Comparison of ENCODE assay signal across 24 cellular contexts in genomic region chr4:189613202-189613601, GRCh38.
"Had no signal": no experiment of that assay in that cellular context is flagged by ENCODE, and none has a peak within 500 bp of the region (broad histone marks: within the 10 kb centered on the region; RNA-seq: fewer than 3 reads in every experiment).

No MANE protein-coding gene starts in this region.

- H3K27me3 ChIP-seq: body of pancreas, tibial nerve, vagina had no signal

- H3K4me3 ChIP-seq: body of pancreas, dorsolateral prefrontal cortex, lung, tibial nerve, vagina had no signal

- H3K9me3 ChIP-seq: body of pancreas, tibial nerve, vagina had no signal

- H3K27ac Mint-ChIP-seq: activated B cell treated with CpG ODN at 0.5 μM for 24 hours; activated CD4-positive, alpha-beta memory T cell treated with anti-CD3 and anti-CD28 coated beads, Interleukin-2, amount 10 ng/mL, durations not matched to agents 7 days and 5 days; activated CD8-positive, alpha-beta memory T cell treated with anti-CD3 and anti-CD28 coated beads, Interleukin-2, amount 10 ng/mL, durations not matched to agents 7 days and 5 days; activated naive CD8-positive, alpha-beta T cell treated with anti-CD3 and anti-CD28 coated beads, Interleukin-2, amount 10 ng/mL, durations not matched to agents 7 days and 5 days; activated T-helper 2 cell treated with anti-CD3 and anti-CD28 coated beads, Interferon-gamma antibody, Interleukin-2, Interleukin-4, amounts not matched to agents 10 μg/mL and 5 μg/mL and 100 μg/mL, durations not matched to agents 14 hours and 24 hours and 36 hours; nephron progenitor cell had no signal

- H3K4me3 Mint-ChIP-seq: activated B cell treated with CpG ODN at 0.5 μM for 24 hours; activated CD4-positive, alpha-beta memory T cell treated with anti-CD3 and anti-CD28 coated beads, Interleukin-2, amount 10 ng/mL, durations not matched to agents 7 days and 5 days; activated CD8-positive, alpha-beta memory T cell treated with anti-CD3 and anti-CD28 coated beads, Interleukin-2, amount 10 ng/mL, durations not matched to agents 7 days and 5 days; activated naive CD8-positive, alpha-beta T cell treated with anti-CD3 and anti-CD28 coated beads, Interleukin-2, amount 10 ng/mL, durations not matched to agents 7 days and 5 days; nephron progenitor cell had no signal

- H3K27ac ChIP-seq: body of pancreas, dorsolateral prefrontal cortex, epithelial cell of prostate, tibial nerve, vagina had no signal

- H3K36me3 Mint-ChIP-seq: activated CD8-positive, alpha-beta memory T cell treated with anti-CD3 and anti-CD28 coated beads, Interleukin-2, amount 10 ng/mL, durations not matched to agents 7 days and 5 days; activated naive CD8-positive, alpha-beta T cell treated with anti-CD3 and anti-CD28 coated beads, Interleukin-2, amount 10 ng/mL, durations not matched to agents 7 days and 5 days had no signal

- ATAC-seq: activated CD8-positive, alpha-beta memory T cell treated with anti-CD3 and anti-CD28 coated beads, Interleukin-2, amount 10 ng/mL, durations not matched to agents 7 days and 5 days; body of pancreas; stimulated activated naive CD8-positive, alpha-beta T cell treated with anti-CD3 and anti-CD28 coated beads, Interleukin-15, Interleukin-2, amounts not matched to agents 100 U/mL and 50 U/mL, for 24 hours had no signal

- DNase-seq: activated B cell treated with CpG ODN at 0.5 μM for 24 hours; activated CD4-positive, alpha-beta memory T cell treated with anti-CD3 and anti-CD28 coated beads, Interleukin-2, amount 10 ng/mL, durations not matched to agents 7 days and 5 days; activated CD4-positive, alpha-beta T cell treated with anti-CD3 and anti-CD28 coated beads for 4 hours; activated CD8-positive, alpha-beta memory T cell treated with anti-CD3 and anti-CD28 coated beads, Interleukin-2, amount 10 ng/mL, durations not matched to agents 7 days and 5 days; activated naive CD4-positive, alpha-beta T cell treated with Interleukin-2 at 50 U/mL for 16 hours; activated naive CD8-positive, alpha-beta T cell treated with anti-CD3 and anti-CD28 coated beads, Interleukin-2, amount 10 ng/mL, durations not matched to agents 7 days and 5 days; amygdala; caudate nucleus; dorsolateral prefrontal cortex; foreskin fibroblast; hippocampal formation; islet precursor cell; midbrain; nephron progenitor cell; nucleus accumbens; posterior cingulate gyrus; stimulated activated CD4-positive, alpha-beta T cell treated with anti-CD3 and anti-CD28 coated beads, Interleukin-2, amount 100 ng/mL, for 24 hours; stimulated activated naive CD8-positive, alpha-beta T cell treated with anti-CD3 and anti-CD28 coated beads, Interleukin-15, Interleukin-2, amounts not matched to agents 100 U/mL and 50 U/mL, for 24 hours had no signal

- H3K4me1 Mint-ChIP-seq: activated B cell treated with CpG ODN at 0.5 μM for 24 hours; activated CD4-positive, alpha-beta memory T cell treated with anti-CD3 and anti-CD28 coated beads, Interleukin-2, amount 10 ng/mL, durations not matched to agents 7 days and 5 days; activated CD8-positive, alpha-beta memory T cell treated with anti-CD3 and anti-CD28 coated beads, Interleukin-2, amount 10 ng/mL, durations not matched to agents 7 days and 5 days; activated naive CD8-positive, alpha-beta T cell treated with anti-CD3 and anti-CD28 coated beads, Interleukin-2, amount 10 ng/mL, durations not matched to agents 7 days and 5 days; nephron progenitor cell had no signal

- H3K36me3 ChIP-seq: tibial nerve, vagina had no signal

- H3K4me1 ChIP-seq: body of pancreas, tibial nerve, vagina had no signal

- H3K27me3 Mint-ChIP-seq: activated B cell treated with CpG ODN at 0.5 μM for 24 hours; activated CD4-positive, alpha-beta memory T cell treated with anti-CD3 and anti-CD28 coated beads, Interleukin-2, amount 10 ng/mL, durations not matched to agents 7 days and 5 days; activated CD8-positive, alpha-beta memory T cell treated with anti-CD3 and anti-CD28 coated beads, Interleukin-2, amount 10 ng/mL, durations not matched to agents 7 days and 5 days; activated naive CD8-positive, alpha-beta T cell treated with anti-CD3 and anti-CD28 coated beads, Interleukin-2, amount 10 ng/mL, durations not matched to agents 7 days and 5 days had no signal

- H3K9me3 Mint-ChIP-seq: activated B cell treated with CpG ODN at 0.5 μM for 24 hours had no signal
